In the genomic region with DNA sequence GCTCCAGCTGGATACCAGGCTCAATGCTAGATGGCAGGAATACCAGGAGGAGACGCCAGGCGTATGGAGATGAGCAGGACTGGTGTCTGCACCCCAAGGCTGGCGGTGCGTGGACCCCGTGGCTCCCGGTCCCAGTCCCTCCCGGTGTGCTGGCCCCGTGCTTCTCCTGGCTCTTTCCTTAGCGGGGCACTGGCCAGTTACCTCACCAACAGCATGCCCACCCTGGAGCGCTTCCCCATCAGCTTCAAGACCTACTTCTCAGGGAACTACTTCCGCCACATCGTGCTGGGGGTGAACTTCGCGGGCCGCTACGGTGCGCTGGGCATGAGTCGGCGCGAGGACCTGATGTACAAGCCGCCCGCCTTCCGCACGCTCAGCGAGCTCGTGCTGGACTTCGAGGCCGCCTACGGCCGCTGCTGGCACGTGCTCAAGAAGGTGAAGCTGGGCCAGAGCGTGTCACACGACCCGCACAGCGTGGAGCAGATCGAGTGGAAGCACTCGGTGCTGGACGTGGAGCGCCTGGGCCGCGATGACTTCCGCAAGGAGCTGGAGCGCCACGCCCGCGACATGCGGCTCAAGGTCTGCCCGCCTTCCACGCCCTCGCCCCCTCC, we compare ENCODE assay signal across 18 cellular contexts. TPM values are rescaled to one million over a fixed set of nuclear protein-coding genes. Genes with fewer than 3 reads are reported as not detected.
"Had no signal": no experiment of that assay in that cellular context is flagged by ENCODE, and none has a peak within 500 bp of the region (broad histone marks: within the 10 kb centered on the region; RNA-seq: fewer than 3 reads in every experiment).

No MANE protein-coding gene starts in this region.

- H3K4me3 ChIP-seq: body of pancreas, coronary artery, mucosa of descending colon, right atrium auricular region, smooth muscle cell, stomach, testis had no signal

- H3K9me3 Mint-ChIP-seq: naive thymus-derived CD8-positive, alpha-beta T cell had no signal

- DNase-seq: activated CD4-positive, alpha-beta T cell treated with anti-CD3 and anti-CD28 coated beads, Interleukin-2, amount 50 U/mL, for 48 hours; activated gamma-delta T cell treated with Interleukin-2 at 50 U/mL for 16 hours; central memory CD4-positive, alpha-beta T cell; mucosa of descending colon; naive thymus-derived CD8-positive, alpha-beta T cell; stomach; testis had no signal

- H3K27me3 ChIP-seq: body of pancreas, right atrium auricular region, stomach, testis had no signal

- H3K27ac ChIP-seq: body of pancreas, neutrophil, stomach, testis had no signal

- H3K9me3 ChIP-seq: body of pancreas, mucosa of descending colon, neutrophil, right atrium auricular region, stomach, testis had no signal

- H3K36me3 Mint-ChIP-seq: activated naive CD8-positive, alpha-beta T cell; naive thymus-derived CD8-positive, alpha-beta T cell had no signal

- H3K36me3 ChIP-seq: neutrophil had no signal

- H3K4me3 Mint-ChIP-seq: activated naive CD8-positive, alpha-beta T cell; naive thymus-derived CD8-positive, alpha-beta T cell had no signal

- H3K27ac Mint-ChIP-seq: activated naive CD8-positive, alpha-beta T cell had no signal

- H3K27me3 Mint-ChIP-seq: activated naive CD8-positive, alpha-beta T cell had no signal

- ATAC-seq: body of pancreas; mucosa of descending colon; naive thymus-derived CD8-positive, alpha-beta T cell had no signal

- H3K4me2 ChIP-seq: smooth muscle cell had no signal

RNA-seq across cellular contexts. Expression of gene LRRC74A, which starts 50.4 kb away (rescaled TPM):
- total RNA-seq: body of pancreas; epithelial cell of proximal tubule; frontal cortex; left colon; mucosa of descending colon; naive thymus-derived CD8-positive, alpha-beta T cell; right atrium auricular region; smooth muscle cell; stomach; T-helper 1 cell treated with Interleukin-12 subunit alpha and Interleukin-12 subunit beta and Interleukin-4 antibody, amounts not matched to agents 30 ng/mL and 1 ng/mL, for 36 hours; ureter had no signal
- polyA plus RNA-seq: smooth muscle cell, stomach had no signal
